In genomic region chr9:123834907-123835562, GRCh38 we compare ENCODE assay signal across 8 cellular contexts.
DNase-seq lines count a peak whose midpoint lies in the region; ATAC-seq and TF ChIP-seq lines count a peak whose summit lies in the region.

No MANE protein-coding gene starts in this region.

- no peak overlapping the region for H2BK15ac ChIP-seq in IMR-90 (ENCODE audit: low read depth, low read length)

- H2AK9ac ChIP-seq in IMR-90 (replicated peaks; ENCODE audit: low read depth, low read length, poor library complexity): no peak overlapping the region

- H3K9ac ChIP-seq in IMR-90 (ENCODE audit: low read depth, low read length): no peak overlapping the region

- H2AFZ ChIP-seq in IMR-90 (replicated peaks; ENCODE audit: low read length, poor library complexity) (no peak overlapping the region), PC-9 (no peak overlapping the region)

- intact Hi-C loops in IMR-90 (cut with micrococcal nuclease) (no loop called here), PC-9 (cut with micrococcal nuclease; ENCODE audit: unreplicated experiment) (no loop called here)

- ATAC-seq in GM18858 (IDR thresholded peaks at IDR 0.05; ENCODE audit: unreplicated experiment): peak; percentile 58
- ATAC-seq in IMR-90 (ENCODE audit: low read depth): peak; percentile 46
- peak; percentile 79 to 84 for ATAC-seq in natural killer cell treated with Interleukin-12 subunit alpha and Interleukin-12 subunit beta and Interleukin-15 and Interleukin-18, amount 100 ng/mL, for 72 hours
- ATAC-seq in HG02623 (IDR thresholded peaks at IDR 0.05; ENCODE audit: unreplicated experiment): no peak

- no peak overlapping the region for H3K27ac ChIP-seq in IMR-90 (ENCODE audit: insufficient read depth, low read length)
- no peak overlapping the region for H3K27ac ChIP-seq in PC-9

- dilution Hi-C loops in IMR-90 (cut with HindIII; ENCODE audit: low sequenced_read_pairs, unreplicated experiment): no loop called here

- H4K20me1 ChIP-seq in IMR-90 (ENCODE audit: insufficient read depth, low read length) (no peaks in the 10 kb centered on the region), PC-9 (ENCODE audit: insufficient read depth) (no peaks in the 10 kb centered on the region)

- H2BK20ac ChIP-seq in IMR-90 (ENCODE audit: low read depth, low read length): no peak overlapping the region; the same call in 1 of the 2 replicates

- peaks cover 16% of the 10 kb centered on the region for H3K36me3 Mint-ChIP-seq in natural killer cell treated with Interleukin-12 subunit alpha and Interleukin-12 subunit beta and Interleukin-15 and Interleukin-18, amount 100 ng/mL, for 72 hours

- H4K5ac ChIP-seq in IMR-90 (ENCODE audit: low read depth, low read length): no peak overlapping the region

- H3K4me2 ChIP-seq in IMR-90 (ENCODE audit: low read depth, low read length) (peak overlapping the region; percentile 79), PC-9 (no peak overlapping the region)

- DNase-seq in IMR-90 (peak; percentile 29), astrocyte of the hippocampus (ENCODE audit: low read depth, low spot score) (peak; percentile 44), DMS79 treated with DMSO at 0.1 percent for 48 hours (lab: John Stamatoyannopoulos, UW) (no peak), MG63 (no peak), PC-9 (no peak)
- DNase-seq in natural killer cell treated with Interleukin-12 subunit alpha and Interleukin-12 subunit beta and Interleukin-15 and Interleukin-18, amount 100 ng/mL, for 72 hours (ENCODE audit: low spot score): no peak

- in situ Hi-C loops in IMR-90 (cut with MboI; ENCODE audit: low sequenced_read_pairs): no loop called here

- no peak overlapping the region for H3K4ac ChIP-seq in IMR-90 (ENCODE audit: low read depth, low read length)

- H3K18ac ChIP-seq in IMR-90 (ENCODE audit: low read depth, low read length): no peak overlapping the region

- TF ChIP-seq RAD21 in IMR-90 (IDR thresholded peaks at IDR 0.05; ENCODE audit: low read length): no peak

- peaks cover 26 to 34% of the 10 kb centered on the region in 2 donors for H3K4me1 Mint-ChIP-seq in natural killer cell treated with Interleukin-12 subunit alpha and Interleukin-12 subunit beta and Interleukin-15 and Interleukin-18, amount 100 ng/mL, for 72 hours (ENCODE audit: low read depth in 2 of 2)

- no peaks in the 10 kb centered on the region for H3K9me2 ChIP-seq in PC-9 (ENCODE audit: insufficient read depth)

- no peaks in the 10 kb centered on the region for H3K27me3 Mint-ChIP-seq in natural killer cell treated with Interleukin-12 subunit alpha and Interleukin-12 subunit beta and Interleukin-15 and Interleukin-18, amount 100 ng/mL, for 72 hours

- H3K36me3 ChIP-seq in IMR-90 (ENCODE audit: control insufficient read depth, insufficient read depth, low read length): no peaks in the 10 kb centered on the region
- H3K36me3 ChIP-seq in MG63: no peaks in the 10 kb centered on the region; the same call in 1 of the 2 replicates
- H3K36me3 ChIP-seq in PC-9 (ENCODE audit: low read depth): 0 out of 2 replicates have a peak, but pooled peaks cover 2% of the 10 kb centered on the region

- no peak overlapping the region for H2BK5ac ChIP-seq in IMR-90 (ENCODE audit: low read depth, low read length, poor library complexity, severe bottlenecking)

- no peak overlapping the region for H3K14ac ChIP-seq in IMR-90 (replicated peaks; ENCODE audit: low read depth, low read length)

- BruUV-seq in IMR-90 (replicated peaks; lab: Mats Ljungman, UMichigan) (no TSS peak), PC-9 (replicated peaks; lab: Mats Ljungman, UMichigan) (no TSS peak)

- no peak overlapping the region for H4K91ac ChIP-seq in IMR-90 (ENCODE audit: insufficient read depth, low read depth, low read length)

- TF ChIP-seq CTCF in IMR-90 (conservative IDR thresholded peaks at IDR 0.05; ENCODE audit: low read depth, low read length): no peak
- TF ChIP-seq CTCF in PC-9 (conservative IDR thresholded peaks at IDR 0.05): no peak

- H3K9me3 ChIP-seq in IMR-90 (ENCODE audit: control insufficient read depth, insufficient read depth, low read length) (no peaks in the 10 kb centered on the region), MG63 (peaks cover 3% of the 10 kb centered on the region), PC-9 (ENCODE audit: insufficient read depth, low read depth) (peaks cover 2% of the 10 kb centered on the region; the same call in 1 of the 2 replicates)

- no peaks in the 10 kb centered on the region for H3K9me1 ChIP-seq in IMR-90 (ENCODE audit: insufficient read depth, low read length)

- peak overlapping the region; percentile 59; the same call in 1 of the 2 replicates for H3K23ac ChIP-seq in IMR-90 (ENCODE audit: low read depth, low read length)

- no peak for TF ChIP-seq POLR2A in IMR-90 (IDR thresholded peaks at IDR 0.05; ENCODE audit: low read depth, low read length)

- no peak overlapping the region for H2BK120ac ChIP-seq in IMR-90 (ENCODE audit: low read depth, low read length)

- H3K9me3 Mint-ChIP-seq in natural killer cell treated with Interleukin-12 subunit alpha and Interleukin-12 subunit beta and Interleukin-15 and Interleukin-18, amount 100 ng/mL, for 72 hours: no peaks in the 10 kb centered on the region

- peaks cover 12 to 15% of the 10 kb centered on the region in 2 experiments for H3K79me1 ChIP-seq in IMR-90 (ENCODE audit: low read depth in 1 of 2, low read length in 2 of 2)

- CTCF ChIA-PET in IMR-90 (lab: Yijun Ruan, JAX): interaction anchor here (0.7 to 1.1 kb wide), 2 partner anchors 11 to 28 kb away, joined by 4 to 7 read pairs; no protein-coding TSS in a partner anchor
- CTCF ChIA-PET in PC-9 (lab: Charles Lee): interaction anchor here (0.6 kb wide), 1 partner anchor 271 kb away, joined by 3 read pairs; no protein-coding TSS in a partner anchor

- no CpG with 5 or more reads among the region's 7 CpGs for WGBS in IMR-90 (ENCODE audit: extremely low coverage in 2 of 2, insufficient read length in 1 of 2), 2 experiments

- peaks cover 23% of the 10 kb centered on the region; the same call in 1 of the 2 replicates for H3K79me2 ChIP-seq in PC-9 (ENCODE audit: low read depth)

- H3F3A ChIP-seq in PC-9 (ENCODE audit: insufficient read depth, low read depth): no peaks in the 10 kb centered on the region

- no peaks in the 10 kb centered on the region for H3K4me1 ChIP-seq in IMR-90 (ENCODE audit: control insufficient read depth, insufficient read depth, low read length)
- no peaks in the 10 kb centered on the region for H3K4me1 ChIP-seq in PC-9 (replicated peaks; ENCODE audit: insufficient read depth)

- H3K27ac Mint-ChIP-seq in natural killer cell treated with Interleukin-12 subunit alpha and Interleukin-12 subunit beta and Interleukin-15 and Interleukin-18, amount 100 ng/mL, for 72 hours: peak overlapping the region; percentile 86 to 88

- H3K56ac ChIP-seq in IMR-90 (ENCODE audit: extremely low read depth, insufficient read depth, low read length): no peak overlapping the region

- H3K4me3 ChIP-seq in IMR-90 (ENCODE audit: insufficient read depth, low read depth, low read length): 0 out of 2 replicates have a peak overlapping the region, but pooled peaks have one; percentile 10
- H3K4me3 ChIP-seq in MG63: no peak overlapping the region
- H3K4me3 ChIP-seq in PC-9: no peak overlapping the region

- no peak overlapping the region for H2AK5ac ChIP-seq in IMR-90 (ENCODE audit: low read depth, low read length)

- H3K4me3 Mint-ChIP-seq in natural killer cell treated with Interleukin-12 subunit alpha and Interleukin-12 subunit beta and Interleukin-15 and Interleukin-18, amount 100 ng/mL, for 72 hours: peak overlapping the region; percentile 81

- peak overlapping the region in 1 of 2 experiments; percentile 30; a peak in 1 of 4 replicates for H4K8ac ChIP-seq in IMR-90 (ENCODE audit: low read depth in 2 of 2, low read length in 2 of 2)

- H3K27me3 ChIP-seq in IMR-90 (ENCODE audit: control insufficient read depth, insufficient read depth, low read length) (no peaks in the 10 kb centered on the region), MG63 (no peaks in the 10 kb centered on the region), PC-9 (ENCODE audit: insufficient read depth, low read depth) (no peaks in the 10 kb centered on the region)

- POLR2A ChIA-PET in IMR-90 (lab: Charles Lee; ENCODE audit: unreplicated experiment) (interaction anchor here (0.7 to 1.1 kb wide), 2 partner anchors 14 to 25 kb away, joined by 3 to 6 read pairs; no protein-coding TSS in a partner anchor), PC-9 (lab: Charles Lee; ENCODE audit: unreplicated experiment) (no interaction called here)

TF ChIP-seq in IMR-90, 13 proteins besides CTCF, POLR2A, EP300 and RAD21 (continues in another document):
- TF ChIP-seq, protein P1, sequence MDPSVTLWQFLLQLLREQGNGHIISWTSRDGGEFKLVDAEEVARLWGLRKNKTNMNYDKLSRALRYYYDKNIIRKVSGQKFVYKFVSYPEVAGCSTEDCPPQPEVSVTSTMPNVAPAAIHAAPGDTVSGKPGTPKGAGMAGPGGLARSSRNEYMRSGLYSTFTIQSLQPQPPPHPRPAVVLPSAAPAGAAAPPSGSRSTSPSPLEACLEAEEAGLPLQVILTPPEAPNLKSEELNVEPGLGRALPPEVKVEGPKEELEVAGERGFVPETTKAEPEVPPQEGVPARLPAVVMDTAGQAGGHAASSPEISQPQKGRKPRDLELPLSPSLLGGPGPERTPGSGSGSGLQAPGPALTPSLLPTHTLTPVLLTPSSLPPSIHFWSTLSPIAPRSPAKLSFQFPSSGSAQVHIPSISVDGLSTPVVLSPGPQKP (IDR thresholded peaks at IDR 0.05; ENCODE audit: borderline replicate concordance, low read depth, low read length): no peak
- TF ChIP-seq CHD1 (IDR thresholded peaks at IDR 0.05; ENCODE audit: low read depth, low read length) (no peak), BHLHE40 (IDR thresholded peaks at IDR 0.05; ENCODE audit: low read depth, low read length) (no peak), CEBPB (IDR thresholded peaks at IDR 0.05; ENCODE audit: low read depth, low read length) (no peak), RFX5 (IDR thresholded peaks at IDR 0.05; ENCODE audit: low read depth, low read length) (no peak), MAFK (IDR thresholded peaks at IDR 0.05; ENCODE audit: low read depth, low read length) (no peak), SMC3 (IDR thresholded peaks at IDR 0.05; ENCODE audit: low read depth, low read length) (no peak), FOS (IDR thresholded peaks at IDR 0.05; ENCODE audit: low read depth, low read length) (no peak), MXI1 (IDR thresholded peaks at IDR 0.05; ENCODE audit: borderline replicate concordance, low read depth, low read length) (no peak), USF2 (IDR thresholded peaks at IDR 0.05; ENCODE audit: low read depth, low read length) (no peak), RCOR1 (IDR thresholded peaks at IDR 0.05; ENCODE audit: insufficient replicate concordance, low read length) (no peak), NFE2L2 (IDR thresholded peaks at IDR 0.05; ENCODE audit: low read depth, low read length) (no peak)

Comparison
In these comparisons a context has a peak if more than half of its experiments do, and no peak if none do; other contexts are left out.
1. DNase-seq: peak in IMR-90 (single experiment) and astrocyte of the hippocampus (single experiment); none in natural killer cell treated with Interleukin-12 subunit alpha and Interleukin-12 subunit beta and Interleukin-15 and Interleukin-18, amount 100 ng/mL, for 72 hours (single experiment), DMS79 treated with DMSO at 0.1 percent for 48 hours (single experiment), MG63 (single experiment) and PC-9 (0 of 2).